14 cellular contexts compared by ENCODE assay signal in genomic region chr12:104939089-104939488, GRCh38. TPM values are rescaled to one million over a fixed set of nuclear protein-coding genes. Genes with fewer than 3 reads are reported as not detected.
DNase-seq lines count a peak whose midpoint lies in the region; ATAC-seq, FAIRE-seq and TF ChIP-seq lines count a peak whose summit lies in the region.
"Had no signal": no experiment of that assay in that cellular context is flagged by ENCODE, and none has a peak within 500 bp of the region (broad histone marks: within the 10 kb centered on the region; RNA-seq: fewer than 3 reads in every experiment).

No MANE protein-coding gene starts in this region.

- BruUV-seq in K562 (replicated peaks; lab: Mats Ljungman, UMichigan), result no TSS peak
- no TSS peak for BruUV-seq in HepG2 (replicated peaks; lab: Mats Ljungman, UMichigan)

- in situ Hi-C loops in K562 (cut with MboI) (no loop called here), HepG2 (cut with HindIII; ENCODE audit: extremely low pct_ligation_motif_present, low pct_unique_long_range_greater_than_20kb) (no loop called here), transverse colon (cut with MboI; ENCODE audit: low pct_ligation_motif_present in 1 of 4, low pct_unique_long_range_greater_than_20kb in 1 of 4, low sequenced_read_pairs in 3 of 4) (no loop called here)

- TF ChIP-seq EP300 in K562 (IDR thresholded peaks at IDR 0.05; ENCODE audit: low read length) (no peak), HepG2 (IDR thresholded peaks at IDR 0.05; ENCODE audit: low read depth in 2 of 2, low read length in 2 of 2) (no peak), HepG2 (CRISPR knock-in tag; IDR thresholded peaks at IDR 0.05; ENCODE audit: borderline replicate concordance) (no peak), transverse colon (IDR thresholded peaks at IDR 0.05; ENCODE audit: low read depth) (no peak)

- POLR2A ChIA-PET in K562 (lab: Yijun Ruan, JAX), result interaction anchor here (0.5 kb wide), 1 partner anchor 42 kb away, joined by 3 read pairs; no protein-coding TSS in a partner anchor
- POLR2A ChIA-PET in HepG2 (lab: Yijun Ruan, JAX), result no interaction called here

- WGBS in K562 (ENCODE audit: insufficient coverage, low coverage, missing lambda C conversion rate), result 0% methylated on average over 2 of the region's 2 CpGs
- 45% methylated on average over 2 of the region's 2 CpGs for WGBS in HepG2 (ENCODE audit: low lambda C conversion rate)
- WGBS in transverse colon (ENCODE audit: low coverage in 1 of 2), 2 donors, result 50 to 54% methylated on average over 1 to 2 of the region's 2 CpGs

- H2AFZ ChIP-seq in K562 (ENCODE audit: low read depth, low read length) (no peak overlapping the region), HepG2 (ENCODE audit: low read length) (no peak overlapping the region)

- H3K4me2 ChIP-seq in K562 (ENCODE audit: insufficient read depth, low read length) (no peak overlapping the region), HepG2 (ENCODE audit: low read depth, low read length) (no peak overlapping the region)
- H3K4me2 ChIP-seq: BLaER1 treated with 17β-estradiol and CSF1 and Interleukin-3, amounts not matched to agents 10 nM and 100 nM had no signal

- TF ChIP-seq POLR2A in K562 (conservative IDR thresholded peaks at IDR 0.05) (no peak), HepG2 (IDR thresholded peaks at IDR 0.05; ENCODE audit: insufficient read depth in 1 of 2, low read depth in 2 of 2, low read length in 2 of 2) (no peak), transverse colon (IDR thresholded peaks at IDR 0.05) (no peak)

- H3K9me1 ChIP-seq in K562 (ENCODE audit: control insufficient read depth, insufficient read depth, low read length), result no peaks in the 10 kb centered on the region

- no peak for DNase-seq in K562 (ENCODE audit: extremely low read depth in 1 of 4, low spot score in 3 of 4)
- no peak for DNase-seq in HepG2 (ENCODE audit: low spot score)
- DNase-seq in myocyte (ENCODE audit: low read depth), result peak; percentile 6
- no peak for DNase-seq in transverse colon
- DNase-seq in NCI-H524 treated with DMSO at 0.1 percent for 48 hours (lab: John Stamatoyannopoulos, UW), result no peak
- DNase-seq in inferior parietal cortex (ENCODE audit: extremely low spot score), result no peak
- DNase-seq in Kasumi-1 (lab: John Stamatoyannopoulos, UW), result no peak
- DNase-seq: ACHN; Calu3; CD4-positive, alpha-beta T cell; DMS 273 treated with DMSO at 0.1 percent for 48 hours; HCEC 1CT had no signal

- CTCF ChIA-PET in K562 (lab: Yijun Ruan, JAX; ENCODE audit: low intra/inter-chr PET ratio) (no interaction called here), HepG2 (lab: Yijun Ruan, JAX; ENCODE audit: low intra/inter-chr PET ratio, low total read pairs) (no interaction called here)

- intact Hi-C loops in K562 (cut with micrococcal nuclease), result no loop called here
- intact Hi-C loops in HepG2 (cut with micrococcal nuclease; ENCODE audit: unreplicated experiment), result no loop called here
- intact Hi-C loops in transverse colon (cut with DNase I; ENCODE audit: low total_unique reads), result no loop called here

- ATAC-seq in K562, result no peak
- peak; percentile 68 for ATAC-seq in HepG2

- TF ChIP-seq CTCF in K562 (IDR thresholded peaks at IDR 0.05 in 2 of 3, conservative IDR thresholded peaks at IDR 0.05 in 1 of 3; ENCODE audit: insufficient read depth in 2 of 3, low read depth in 1 of 3, low read length in 3 of 3) (no peak), HepG2 (CRISPR knock-in tag; IDR thresholded peaks at IDR 0.05) (no peak), transverse colon (IDR thresholded peaks at IDR 0.05) (no peak)

- H3K79me2 ChIP-seq in K562 (ENCODE audit: control insufficient read depth, insufficient read depth, low read length), result no peaks in the 10 kb centered on the region
- no peaks in the 10 kb centered on the region for H3K79me2 ChIP-seq in HepG2 (ENCODE audit: insufficient read depth, low read length)

- H3K9ac ChIP-seq in K562 (ENCODE audit: insufficient read depth in 1 of 2, low read depth in 2 of 2, low read length in 2 of 2) (no peak overlapping the region), HepG2 (ENCODE audit: insufficient read depth, low read depth, low read length) (no peak overlapping the region)
- H3K9ac ChIP-seq: BLaER1 treated with 17β-estradiol and CSF1 and Interleukin-3, amounts not matched to agents 10 nM and 100 nM had no signal

- H3K27ac ChIP-seq in K562 (ENCODE audit: extremely low read depth, low read depth, low read length) (no peak overlapping the region), HepG2 (ENCODE audit: extremely low read length, insufficient read depth, low read length) (no peak overlapping the region), transverse colon (peak overlapping the region; percentile 33 to 65 (median 59))
- H3K27ac ChIP-seq: BLaER1 treated with 17β-estradiol and CSF1 and Interleukin-3, amounts not matched to agents 10 nM and 100 nM had no signal

- H3K9me3 ChIP-seq in K562 (replicated peaks; ENCODE audit: control insufficient read depth, insufficient read depth, low read depth, low read length), result no peaks in the 10 kb centered on the region
- no peaks in the 10 kb centered on the region for H3K9me3 ChIP-seq in HepG2 (ENCODE audit: low read length)
- H3K9me3 ChIP-seq in transverse colon, result no peaks in the 10 kb centered on the region

- H3K4me1 ChIP-seq in K562 (replicated peaks in 1 of 2; ENCODE audit: control insufficient read depth in 2 of 2, insufficient read depth in 2 of 2, low read length in 2 of 2) (no peaks in the 10 kb centered on the region), HepG2 (ENCODE audit: insufficient read depth, low read length) (peaks cover 12% of the 10 kb centered on the region), transverse colon (peaks cover 0 to 18% (median 8%) of the 10 kb centered on the region in 4 donors)
- H3K4me1 ChIP-seq: BLaER1 treated with 17β-estradiol and CSF1 and Interleukin-3, amounts not matched to agents 10 nM and 100 nM had no signal

- TF ChIP-seq RAD21 in K562 (CRISPR knock-in tag; conservative IDR thresholded peaks at IDR 0.05 in 1 of 2, IDR thresholded peaks at IDR 0.05 in 1 of 2) (no peak), HepG2 (CRISPR knock-in tag; IDR thresholded peaks at IDR 0.05) (no peak)

- peaks cover 11 to 12% of the 10 kb centered on the region in 2 experiments for H3K27me3 ChIP-seq in K562 (ENCODE audit: control insufficient read depth in 2 of 2, insufficient read depth in 2 of 2, low read length in 2 of 2)
- H3K27me3 ChIP-seq in HepG2 (ENCODE audit: control insufficient read depth in 1 of 2, insufficient read depth in 2 of 2, low read length in 2 of 2), result no peaks in the 10 kb centered on the region
- H3K27me3 ChIP-seq in transverse colon, result no peaks in the 10 kb centered on the region
- H3K27me3 ChIP-seq: BLaER1 treated with 17β-estradiol and CSF1 and Interleukin-3, amounts not matched to agents 10 nM and 100 nM had no signal

- H3K36me3 ChIP-seq in K562 (ENCODE audit: control insufficient read depth, insufficient read depth, low read length) (no peaks in the 10 kb centered on the region), HepG2 (replicated peaks in 1 of 2; ENCODE audit: control insufficient read depth in 1 of 2, insufficient read depth in 2 of 2, low read length in 2 of 2) (no peaks in the 10 kb centered on the region), transverse colon (no peaks in the 10 kb centered on the region)
- H3K36me3 ChIP-seq: BLaER1 treated with 17β-estradiol and CSF1 and Interleukin-3, amounts not matched to agents 10 nM and 100 nM had no signal

- FAIRE-seq in K562 (lab: Jason Lieb, UNC) (no peak), HepG2 (lab: Jason Lieb, UNC) (peak; percentile 66)
- FAIRE-seq: HTR-8/SVneo had no signal

- H4K20me1 ChIP-seq in K562 (replicated peaks; ENCODE audit: control insufficient read depth, insufficient read depth, low read length), result no peaks in the 10 kb centered on the region
- H4K20me1 ChIP-seq in HepG2 (ENCODE audit: insufficient read depth, low read length), result no peaks in the 10 kb centered on the region
- H4K20me1 ChIP-seq: BLaER1 treated with 17β-estradiol and CSF1 and Interleukin-3, amounts not matched to agents 10 nM and 100 nM had no signal

- H3K4me3 ChIP-seq in K562, result no peak overlapping the region
- H3K4me3 ChIP-seq in HepG2 (replicated peaks in 1 of 3; ENCODE audit: insufficient read depth in 1 of 3, low read depth in 2 of 3, low read length in 3 of 3), result no peak overlapping the region
- no peak overlapping the region for H3K4me3 ChIP-seq in transverse colon
- H3K4me3 ChIP-seq: BLaER1 treated with 17β-estradiol and CSF1 and Interleukin-3, amounts not matched to agents 10 nM and 100 nM had no signal

RNA-seq across cellular contexts. Expression of gene SLC41A2, which starts 19.0 kb away (rescaled TPM):
- total RNA-seq in K562 (2011; cell fraction: chromatin; rRNA removed; ENCODE audit: low replicate concordance), result 0.67 and 2.7 TPM in 2 replicates
- total RNA-seq in K562 (2011; cell fraction: nucleolus; rRNA removed), result 0.13 and 0.33 TPM in 2 replicates
- 0.22 and 0.31 TPM in 2 replicates for total RNA-seq in K562 (2011; cell fraction: nucleoplasm; rRNA removed)
- total RNA-seq in K562 (2014; rRNA removed) (0.04 TPM in 1 of 2 replicates, not detected in the other), K562 (2014; rRNA removed; fragmentation: Illumina TruSeq; extraction: Trizol) (0.26 and 0.36 TPM in 2 replicates), K562 (2015; rRNA removed; fragmentation: Illumina TruSeq; extraction: Trizol) (0.04 and 0.47 TPM in 2 replicates), K562 (2021) (0.47 and 0.89 TPM in 2 replicates), HepG2 (2016; rRNA removed; fragmentation: Illumina TruSeq; extraction: Trizol) (12.8 and 14.7 TPM in 2 replicates), myocyte (8.9 and 9.7 TPM in 2 replicates), transverse colon (100 to 1,000 TPM in 3 of 4 donors, 10 to 100 TPM in 1; 31.6 to 154 (median 129) TPM)
- polyA plus RNA-seq in K562 (2011; rRNA removed) (0.07 and 0.24 TPM in 2 replicates), K562 (2014; fragmentation: Illumina TruSeq; extraction: Trizol) (0.03 and 0.04 TPM in 2 replicates), K562 (2014; fragmentation: Nextera tagmentation; extraction: Ambion mirVana) (under 1 TPM; 0.01 to 0.08 TPM), K562 (2014; rRNA removed) (0.05 and 0.09 TPM in 2 replicates), HepG2 (2011; rRNA removed) (1.8 and 2.3 TPM in 2 replicates)
- polyA plus RNA-seq in K562 (2011; cell fraction: cytosol; rRNA removed), result 0.03 TPM in 1 of 2 replicates, not detected in the other
- 0.10 and 0.17 TPM in 2 replicates for polyA plus RNA-seq in K562 (2011; cell fraction: nucleus; rRNA removed)
- polyA plus RNA-seq in K562 (2012), result 0.17 and 0.38 TPM in 2 replicates
- polyA minus RNA-seq in K562 (2011; rRNA and poly(A)+ RNA removed), result 0.60 and 0.87 TPM in 2 replicates
- not detected in 2 replicates for polyA minus RNA-seq in K562 (2011; cell fraction: cytosol; rRNA and poly(A)+ RNA removed)
- 0.78 and 1.1 TPM in 2 replicates for polyA minus RNA-seq in K562 (2011; cell fraction: nucleus; rRNA and poly(A)+ RNA removed)
- 31.7 and 33.7 TPM in 2 replicates for total RNA-seq in HepG2 (2016; cell fraction: cytosol; rRNA removed; fragmentation: Illumina TruSeq; extraction: Trizol; ENCODE audit: low read depth)
- 11.6 and 15.0 TPM in 2 replicates for total RNA-seq in HepG2 (2016; cell fraction: insoluble cytoplasmic fraction; rRNA removed; fragmentation: Illumina TruSeq; extraction: Trizol)
- total RNA-seq in HepG2 (2016; cell fraction: membrane; rRNA removed; fragmentation: Illumina TruSeq; extraction: Trizol), result 17.1 and 21.1 TPM in 2 replicates
- total RNA-seq in HepG2 (2016; cell fraction: nucleus; rRNA removed; fragmentation: Illumina TruSeq; extraction: Trizol), result 16.4 and 18.7 TPM in 2 replicates
- 1.1 and 1.8 TPM in 2 replicates for polyA plus RNA-seq in HepG2 (2011; cell fraction: cytosol; rRNA removed)
- polyA plus RNA-seq in HepG2 (2011; cell fraction: nucleus; rRNA removed), result 0.87 and 1.7 TPM in 2 replicates
- polyA plus RNA-seq in HepG2 (2012), result 2.7 and 3.3 TPM in 2 replicates
- polyA plus RNA-seq in HepG2 (2016; cell fraction: cytosol; fragmentation: Illumina TruSeq; extraction: Trizol; ENCODE audit: low read depth), result 1.3 and 2.5 TPM in 2 replicates
- polyA plus RNA-seq in HepG2 (2016; cell fraction: insoluble cytoplasmic fraction; fragmentation: Illumina TruSeq; extraction: Trizol; ENCODE audit: low read depth), result 4.1 and 5.4 TPM in 2 replicates
- 3.6 and 4.1 TPM in 2 replicates for polyA plus RNA-seq in HepG2 (2016; cell fraction: membrane; fragmentation: Illumina TruSeq; extraction: Trizol; ENCODE audit: low read depth)
- polyA plus RNA-seq in HepG2 (2016; cell fraction: nucleus; fragmentation: Illumina TruSeq; extraction: Trizol; ENCODE audit: insufficient read depth, low read depth), result 7.4 and 9.8 TPM in 2 replicates
- 4.2 and 6.5 TPM in 2 replicates for polyA minus RNA-seq in HepG2 (2011; rRNA and poly(A)+ RNA removed; ENCODE audit: low replicate concordance)
- 4.3 and 4.8 TPM in 2 replicates for polyA minus RNA-seq in HepG2 (2011; cell fraction: cytosol; rRNA and poly(A)+ RNA removed)
- polyA minus RNA-seq in HepG2 (2011; cell fraction: nucleus; rRNA and poly(A)+ RNA removed), result 8.4 and 10.4 TPM in 2 replicates
- polyA plus RNA-seq in myocyte (2012), result 7.4 TPM

RNA-seq across cellular contexts. Expression of gene NOPCHAP1, which starts 47.0 kb away (rescaled TPM):
- 13.1 and 19.3 TPM in 2 replicates for total RNA-seq in K562 (2011; cell fraction: chromatin; rRNA removed; ENCODE audit: low replicate concordance)
- total RNA-seq in K562 (2011; cell fraction: nucleolus; rRNA removed), result 5.2 and 7.5 TPM in 2 replicates
- total RNA-seq in K562 (2011; cell fraction: nucleoplasm; rRNA removed), result 11.4 and 18.4 TPM in 2 replicates
- total RNA-seq in K562 (2014; rRNA removed) (36.2 and 38.5 TPM in 2 replicates), K562 (2014; rRNA removed; fragmentation: Illumina TruSeq; extraction: Trizol) (39.9 and 43.8 TPM in 2 replicates), K562 (2015; rRNA removed; fragmentation: Illumina TruSeq; extraction: Trizol) (30.3 and 32.0 TPM in 2 replicates), K562 (2021) (32.7 and 35.1 TPM in 2 replicates), HepG2 (2016; rRNA removed; fragmentation: Illumina TruSeq; extraction: Trizol) (38.1 and 51.5 TPM in 2 replicates), myocyte (3.9 and 6.1 TPM in 2 replicates), transverse colon (1 to 10 TPM in 3 of 4 donors, under 1 TPM in 1; 0.37 to 5.7 (median 2.2) TPM)
- polyA plus RNA-seq in K562 (2011; rRNA removed) (14.7 and 19.4 TPM in 2 replicates), K562 (2014; fragmentation: Illumina TruSeq; extraction: Trizol) (33.4 and 37.9 TPM in 2 replicates), K562 (2014; fragmentation: Nextera tagmentation; extraction: Ambion mirVana) (100 to 1,000 TPM in 1 of 2 experiments, 10 to 100 TPM in 1; 98.7 to 108 TPM), K562 (2014; rRNA removed) (19.7 and 22.3 TPM in 2 replicates), HepG2 (2011; rRNA removed) (4.5 and 5.7 TPM in 2 replicates)
- polyA plus RNA-seq in K562 (2011; cell fraction: cytosol; rRNA removed), result 9.1 and 12.6 TPM in 2 replicates
- polyA plus RNA-seq in K562 (2011; cell fraction: nucleus; rRNA removed), result 3.9 and 4.9 TPM in 2 replicates
- 25.7 and 49.8 TPM in 2 replicates for polyA plus RNA-seq in K562 (2012)
- 12.6 and 14.4 TPM in 2 replicates for polyA minus RNA-seq in K562 (2011; rRNA and poly(A)+ RNA removed)
- polyA minus RNA-seq in K562 (2011; cell fraction: cytosol; rRNA and poly(A)+ RNA removed), result 2.7 and 13.5 TPM in 2 replicates
- polyA minus RNA-seq in K562 (2011; cell fraction: nucleus; rRNA and poly(A)+ RNA removed), result 7.7 and 9.8 TPM in 2 replicates
- total RNA-seq in HepG2 (2016; cell fraction: cytosol; rRNA removed; fragmentation: Illumina TruSeq; extraction: Trizol; ENCODE audit: low read depth), result 18.0 and 20.8 TPM in 2 replicates
- 36.7 and 52.0 TPM in 2 replicates for total RNA-seq in HepG2 (2016; cell fraction: insoluble cytoplasmic fraction; rRNA removed; fragmentation: Illumina TruSeq; extraction: Trizol)
- 20.7 and 21.6 TPM in 2 replicates for total RNA-seq in HepG2 (2016; cell fraction: membrane; rRNA removed; fragmentation: Illumina TruSeq; extraction: Trizol)
- total RNA-seq in HepG2 (2016; cell fraction: nucleus; rRNA removed; fragmentation: Illumina TruSeq; extraction: Trizol), result 13.0 and 14.4 TPM in 2 replicates
- 5.2 and 5.8 TPM in 2 replicates for polyA plus RNA-seq in HepG2 (2011; cell fraction: cytosol; rRNA removed)
- polyA plus RNA-seq in HepG2 (2011; cell fraction: nucleus; rRNA removed), result 2.0 and 2.5 TPM in 2 replicates
- 8.4 and 15.0 TPM in 2 replicates for polyA plus RNA-seq in HepG2 (2012)
- polyA plus RNA-seq in HepG2 (2016; cell fraction: cytosol; fragmentation: Illumina TruSeq; extraction: Trizol; ENCODE audit: low read depth), result 13.1 and 13.3 TPM in 2 replicates
- 30.0 and 32.6 TPM in 2 replicates for polyA plus RNA-seq in HepG2 (2016; cell fraction: insoluble cytoplasmic fraction; fragmentation: Illumina TruSeq; extraction: Trizol; ENCODE audit: low read depth)
- polyA plus RNA-seq in HepG2 (2016; cell fraction: membrane; fragmentation: Illumina TruSeq; extraction: Trizol; ENCODE audit: low read depth), result 12.7 and 13.5 TPM in 2 replicates
- polyA plus RNA-seq in HepG2 (2016; cell fraction: nucleus; fragmentation: Illumina TruSeq; extraction: Trizol; ENCODE audit: insufficient read depth, low read depth), result 12.6 and 19.4 TPM in 2 replicates
- 3.9 and 12.6 TPM in 2 replicates for polyA minus RNA-seq in HepG2 (2011; rRNA and poly(A)+ RNA removed; ENCODE audit: low replicate concordance)
- 2.9 and 5.5 TPM in 2 replicates for polyA minus RNA-seq in HepG2 (2011; cell fraction: cytosol; rRNA and poly(A)+ RNA removed)
- 6.6 and 7.3 TPM in 2 replicates for polyA minus RNA-seq in HepG2 (2011; cell fraction: nucleus; rRNA and poly(A)+ RNA removed)
- polyA plus RNA-seq in myocyte (2012), result 9.8 TPM

Comparison
In these comparisons a context has a peak if more than half of its experiments do, and no peak if none do; other contexts are left out.
1. H3K27ac ChIP-seq: peak in transverse colon (4 of 4); none in K562 (single experiment) and HepG2 (single experiment).
2. Of the 241 proteins assayed by ChIP-seq in both HepG2 and K562: peak only in HepG2: CEBPG; only in K562: none; in both: CEBPB; in neither: 239.